ENCODE assay signal across 19 cellular contexts in the genomic region with DNA sequence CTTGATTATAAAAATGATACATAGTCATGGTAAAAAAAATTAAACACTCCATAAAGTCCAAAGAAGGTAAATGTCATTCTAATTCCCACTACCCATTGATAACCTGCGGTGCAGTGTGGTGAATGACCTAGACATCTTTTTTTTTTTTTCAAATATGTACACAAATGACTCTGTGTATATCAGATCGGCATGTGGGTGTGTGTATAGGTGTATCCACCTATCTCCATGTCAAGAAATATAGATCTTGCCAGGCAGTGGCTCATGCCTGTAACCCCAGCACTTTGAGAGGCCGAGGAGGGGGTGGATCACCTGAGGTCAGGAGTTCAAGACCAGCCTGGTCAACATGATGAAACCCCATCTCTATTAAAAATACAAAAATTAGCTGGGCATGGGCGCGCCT. TPM values are rescaled to one million over a fixed set of nuclear protein-coding genes. Genes with fewer than 3 reads are reported as not detected.
A peak's percentile ranks its signal among the peaks of the same experiment; 100 is the strongest.
DNase-seq lines count a peak whose midpoint lies in the region; ATAC-seq, FAIRE-seq and TF ChIP-seq lines count a peak whose summit lies in the region.
"Had no signal": no experiment of that assay in that cellular context is flagged by ENCODE, and none has a peak within 500 bp of the region (broad histone marks: within the 10 kb centered on the region; RNA-seq: fewer than 3 reads in every experiment).

No MANE protein-coding gene starts in this region.

- no peak for FAIRE-seq in bronchial epithelial cell (lab: Jason Lieb, UNC)
- FAIRE-seq: A549, D721Med, G401.6, GM12891, GM19239 had no signal

- H3K27ac Mint-ChIP-seq in activated CD4-positive, alpha-beta T cell treated with anti-CD3 and anti-CD28 coated beads, Interleukin-2, amount 10 ng/mL, durations not matched to agents 24 days and 14 days = no peak overlapping the region
- no peak overlapping the region for H3K27ac Mint-ChIP-seq in activated CD4-positive, alpha-beta T cell treated with anti-CD3 and anti-CD28 coated beads for 36 hours
- H3K27ac Mint-ChIP-seq: B cell; CD4-positive, alpha-beta T cell; CD8-positive, alpha-beta T cell had no signal

- H3K36me3 ChIP-seq in bronchial epithelial cell (ENCODE audit: control insufficient read depth, insufficient read depth, low read length) = no peaks in the 10 kb centered on the region
- H3K36me3 ChIP-seq: BLaER1 treated with 17β-estradiol and CSF1 and Interleukin-3, amounts not matched to agents 10 nM and 100 nM had no signal

- CTCF ChIA-PET in activated CD4-positive, alpha-beta T cell treated with anti-CD3 and anti-CD28 coated beads for 36 hours (lab: Charles Lee) = interaction anchor here (0.8 kb wide), 1 partner anchor 262 kb away, joined by 6 read pairs; no protein-coding TSS in a partner anchor

- peaks cover 6% of the 10 kb centered on the region for H3K4me1 Mint-ChIP-seq in activated CD4-positive, alpha-beta T cell treated with anti-CD3 and anti-CD28 coated beads, Interleukin-2, amount 10 ng/mL, durations not matched to agents 24 days and 14 days
- peaks cover 5% of the 10 kb centered on the region for H3K4me1 Mint-ChIP-seq in activated CD4-positive, alpha-beta T cell treated with anti-CD3 and anti-CD28 coated beads for 36 hours
- H3K4me1 Mint-ChIP-seq: B cell had no signal

- H3K4me3 Mint-ChIP-seq in activated CD4-positive, alpha-beta T cell treated with anti-CD3 and anti-CD28 coated beads, Interleukin-2, amount 10 ng/mL, durations not matched to agents 24 days and 14 days = no peak overlapping the region
- H3K4me3 Mint-ChIP-seq in activated CD4-positive, alpha-beta T cell treated with anti-CD3 and anti-CD28 coated beads for 36 hours = no peak overlapping the region
- H3K4me3 Mint-ChIP-seq: B cell; CD4-positive, alpha-beta T cell; CD8-positive, alpha-beta T cell had no signal

- DNase-seq in activated CD4-positive, alpha-beta T cell treated with anti-CD3 and anti-CD28 coated beads, Interleukin-2, amount 10 ng/mL, durations not matched to agents 24 days and 14 days = peak; percentile 34
- no peak for DNase-seq in activated CD4-positive, alpha-beta T cell treated with anti-CD3 and anti-CD28 coated beads for 36 hours
- peak; percentile 46 for DNase-seq in bronchial epithelial cell (ENCODE audit: low read depth)
- no peak for DNase-seq in NCI-H1417 (lab: John Stamatoyannopoulos, UW)
- DNase-seq: AML-193; Caco-2; Calu3; CD4-positive, alpha-beta T cell; CD8-positive, alpha-beta T cell; DMS79 treated with DMSO at 0.1 percent for 48 hours; GF-D8 had no signal

- H3K27me3 ChIP-seq in bronchial epithelial cell (ENCODE audit: control insufficient read depth, insufficient read depth, low read length) = no peaks in the 10 kb centered on the region
- H3K27me3 ChIP-seq: BLaER1 treated with 17β-estradiol and CSF1 and Interleukin-3, amounts not matched to agents 10 nM and 100 nM had no signal

- no peak for TF ChIP-seq CTCF in bronchial epithelial cell (IDR thresholded peaks at IDR 0.05; ENCODE audit: insufficient read depth, low read length, severe bottlenecking)

- POLR2A ChIA-PET in activated CD4-positive, alpha-beta T cell treated with anti-CD3 and anti-CD28 coated beads for 36 hours (lab: Charles Lee) = no interaction called here

- no peak overlapping the region for H3K4me3 ChIP-seq in bronchial epithelial cell (ENCODE audit: low read depth, low read length)
- H3K4me3 ChIP-seq: A549; BLaER1 treated with 17β-estradiol and CSF1 and Interleukin-3, amounts not matched to agents 10 nM and 100 nM had no signal

- no peaks in the 10 kb centered on the region for H3K36me3 Mint-ChIP-seq in activated CD4-positive, alpha-beta T cell treated with anti-CD3 and anti-CD28 coated beads, Interleukin-2, amount 10 ng/mL, durations not matched to agents 24 days and 14 days (ENCODE audit: low read depth)
- no peaks in the 10 kb centered on the region for H3K36me3 Mint-ChIP-seq in activated CD4-positive, alpha-beta T cell treated with anti-CD3 and anti-CD28 coated beads for 36 hours (ENCODE audit: low read depth)
- H3K36me3 Mint-ChIP-seq: CD8-positive, alpha-beta T cell had no signal

- intact Hi-C loops in activated CD4-positive, alpha-beta T cell treated with anti-CD3 and anti-CD28 coated beads, Interleukin-2, amount 10 ng/mL, durations not matched to agents 24 days and 14 days (cut with micrococcal nuclease) = no loop called here
- intact Hi-C loops in activated CD4-positive, alpha-beta T cell treated with anti-CD3 and anti-CD28 coated beads for 36 hours (cut with DNase I, micrococcal nuclease) = no loop called here

- no peak for ATAC-seq in activated CD4-positive, alpha-beta T cell treated with anti-CD3 and anti-CD28 coated beads for 36 hours
- ATAC-seq in HG03342 (IDR thresholded peaks at IDR 0.05; ENCODE audit: unreplicated experiment) = no peak
- ATAC-seq: A549; CD8-positive, alpha-beta T cell had no signal

- peaks cover 39% of the 10 kb centered on the region for H3K27me3 Mint-ChIP-seq in activated CD4-positive, alpha-beta T cell treated with anti-CD3 and anti-CD28 coated beads, Interleukin-2, amount 10 ng/mL, durations not matched to agents 24 days and 14 days
- H3K27me3 Mint-ChIP-seq in activated CD4-positive, alpha-beta T cell treated with anti-CD3 and anti-CD28 coated beads for 36 hours = no peaks in the 10 kb centered on the region

- H3K9me3 Mint-ChIP-seq in activated CD4-positive, alpha-beta T cell treated with anti-CD3 and anti-CD28 coated beads, Interleukin-2, amount 10 ng/mL, durations not matched to agents 24 days and 14 days = no peaks in the 10 kb centered on the region
- H3K9me3 Mint-ChIP-seq in activated CD4-positive, alpha-beta T cell treated with anti-CD3 and anti-CD28 coated beads for 36 hours (ENCODE audit: low read depth) = no peaks in the 10 kb centered on the region
- H3K9me3 Mint-ChIP-seq: CD4-positive, alpha-beta T cell; CD8-positive, alpha-beta T cell had no signal

RNA-seq across cellular contexts. Expression of gene CBX6, which starts 18.4 kb away (rescaled TPM):
- 178 and 180 TPM in 2 replicates for total RNA-seq in activated CD4-positive, alpha-beta T cell treated with anti-CD3 and anti-CD28 coated beads, Interleukin-2, amount 10 ng/mL, durations not matched to agents 24 days and 14 days
- total RNA-seq in activated CD4-positive, alpha-beta T cell treated with anti-CD3 and anti-CD28 coated beads for 36 hours = 100 to 1,000 TPM in 1 of 2 experiments, 10 to 100 TPM in 1; 96.1 to 112 TPM
- total RNA-seq in bronchial epithelial cell = 6.8 and 8.4 TPM in 2 replicates

RNA-seq across cellular contexts. Expression of gene NPTXR, which starts 46.5 kb away (rescaled TPM):
- total RNA-seq in activated CD4-positive, alpha-beta T cell treated with anti-CD3 and anti-CD28 coated beads, Interleukin-2, amount 10 ng/mL, durations not matched to agents 24 days and 14 days = 0.98 and 1.0 TPM in 2 replicates
- total RNA-seq in activated CD4-positive, alpha-beta T cell treated with anti-CD3 and anti-CD28 coated beads for 36 hours = 1 to 10 TPM; 1.3 to 1.4 TPM
- under 0.01 TPM in 2 replicates for total RNA-seq in bronchial epithelial cell

Comparison
In these comparisons a context has a peak if more than half of its experiments do, and no peak if none do; other contexts are left out.
1. DNase-seq: peak in activated CD4-positive, alpha-beta T cell treated with anti-CD3 and anti-CD28 coated beads, Interleukin-2, amount 10 ng/mL, durations not matched to agents 24 days and 14 days (single experiment) and bronchial epithelial cell (single experiment); none in activated CD4-positive, alpha-beta T cell treated with anti-CD3 and anti-CD28 coated beads for 36 hours (single experiment) and NCI-H1417 (0 of 3).
2. RNA of gene CBX6, which starts 18.4 kb away (total RNA-seq): 178 to 180 TPM in activated CD4-positive, alpha-beta T cell treated with anti-CD3 and anti-CD28 coated beads, Interleukin-2, amount 10 ng/mL, durations not matched to agents 24 days and 14 days and 96.1 to 112 TPM in activated CD4-positive, alpha-beta T cell treated with anti-CD3 and anti-CD28 coated beads for 36 hours; 6.8 to 8.4 TPM in bronchial epithelial cell; every median in the first group is over 10 times any median in the second.